1 cellular context compared by ENCODE assay signal in genomic region chr3:16240229-16241023, GRCh38.
TF ChIP-seq lines count a peak whose summit lies in the region.

No MANE protein-coding gene starts in this region.

TF ChIP-seq in K562, 482 proteins besides CTCF, POLR2A, EP300 and RAD21 (continued from another document):
- TF ChIP-seq PML (IDR thresholded peaks at IDR 0.05; ENCODE audit: low read length), result no peak
- TF ChIP-seq ZFP30 (CRISPR knock-in tag; IDR thresholded peaks at IDR 0.05; ENCODE audit: borderline replicate concordance), result no peak
- no peak for TF ChIP-seq YY1 (IDR thresholded peaks at IDR 0.05; ENCODE audit: borderline replicate concordance in 1 of 3, control insufficient read depth in 1 of 3, extremely low read depth in 1 of 3, insufficient read depth in 3 of 3, insufficient read length in 1 of 3, insufficient replicate concordance in 2 of 3, low read depth in 1 of 3, low read length in 2 of 3)
- no peak for TF ChIP-seq CCNT2 (IDR thresholded peaks at IDR 0.05; ENCODE audit: borderline replicate concordance, extremely low read depth, insufficient read length, low read depth, low read length)
- no peak for TF ChIP-seq NCOA6 (IDR thresholded peaks at IDR 0.05)
- TF ChIP-seq CEBPG (CRISPR knock-in tag; IDR thresholded peaks at IDR 0.05), result no peak
- peak; percentile 60 to 62; a peak in 3 of 4 replicates for TF ChIP-seq CEBPG (tag; conservative IDR thresholded peaks at IDR 0.05 in 1 of 2, IDR thresholded peaks at IDR 0.05 in 1 of 2)
- peak; percentile 50 for TF ChIP-seq CEBPB (tag; IDR thresholded peaks at IDR 0.05)
- no peak for TF ChIP-seq ZNF174 (CRISPR knock-in tag; IDR thresholded peaks at IDR 0.05)
- TF ChIP-seq JUN (IDR thresholded peaks at IDR 0.05; ENCODE audit: borderline replicate concordance, low read depth, low read length), result 0 out of 2 replicates have a peak, but pooled peaks have one; percentile 15
- TF ChIP-seq JUN (CRISPR knock-in tag; IDR thresholded peaks at IDR 0.05; ENCODE audit: borderline replicate concordance), result no peak
- no peak for TF ChIP-seq DMBX1 (CRISPR knock-in tag; IDR thresholded peaks at IDR 0.05; ENCODE audit: borderline replicate concordance)
- TF ChIP-seq FOXJ3 (CRISPR knock-in tag; IDR thresholded peaks at IDR 0.05), result no peak
- no peak for TF ChIP-seq ZFP36 (IDR thresholded peaks at IDR 0.05; ENCODE audit: low read depth, low read length, partially characterized antibody)
- TF ChIP-seq ATF1 (CRISPR knock-in tag; IDR thresholded peaks at IDR 0.05), result no peak
- no peak for TF ChIP-seq ATF1 (tag; IDR thresholded peaks at IDR 0.05)
- TF ChIP-seq, protein P1, sequence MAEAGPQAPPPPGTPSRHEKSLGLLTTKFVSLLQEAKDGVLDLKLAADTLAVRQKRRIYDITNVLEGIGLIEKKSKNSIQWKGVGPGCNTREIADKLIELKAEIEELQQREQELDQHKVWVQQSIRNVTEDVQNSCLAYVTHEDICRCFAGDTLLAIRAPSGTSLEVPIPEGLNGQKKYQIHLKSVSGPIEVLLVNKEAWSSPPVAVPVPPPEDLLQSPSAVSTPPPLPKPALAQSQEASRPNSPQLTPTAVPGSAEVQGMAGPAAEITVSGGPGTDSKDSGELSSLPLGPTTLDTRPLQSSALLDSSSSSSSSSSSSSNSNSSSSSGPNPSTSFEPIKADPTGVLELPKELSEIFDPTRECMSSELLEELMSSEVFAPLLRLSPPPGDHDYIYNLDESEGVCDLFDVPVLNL (CRISPR knock-in tag; IDR thresholded peaks at IDR 0.05; ENCODE audit: low read depth), result no peak
- no peak for TF ChIP-seq COPS2 (conservative IDR thresholded peaks at IDR 0.05)
- no peak for TF ChIP-seq CREB1 (IDR thresholded peaks at IDR 0.05)
- TF ChIP-seq CREB1 (CRISPR knock-in tag; IDR thresholded peaks at IDR 0.05), result no peak
- TF ChIP-seq STAG1 (CRISPR knock-in tag; IDR thresholded peaks at IDR 0.05; ENCODE audit: borderline replicate concordance), result no peak
- TF ChIP-seq CBX1 (IDR thresholded peaks at IDR 0.05; ENCODE audit: low read depth), result no peak
- TF ChIP-seq FIP1L1 (IDR thresholded peaks at IDR 0.05; ENCODE audit: low read depth, low read length, poor library complexity, severe bottlenecking), result no peak
- TF ChIP-seq, protein P2, sequence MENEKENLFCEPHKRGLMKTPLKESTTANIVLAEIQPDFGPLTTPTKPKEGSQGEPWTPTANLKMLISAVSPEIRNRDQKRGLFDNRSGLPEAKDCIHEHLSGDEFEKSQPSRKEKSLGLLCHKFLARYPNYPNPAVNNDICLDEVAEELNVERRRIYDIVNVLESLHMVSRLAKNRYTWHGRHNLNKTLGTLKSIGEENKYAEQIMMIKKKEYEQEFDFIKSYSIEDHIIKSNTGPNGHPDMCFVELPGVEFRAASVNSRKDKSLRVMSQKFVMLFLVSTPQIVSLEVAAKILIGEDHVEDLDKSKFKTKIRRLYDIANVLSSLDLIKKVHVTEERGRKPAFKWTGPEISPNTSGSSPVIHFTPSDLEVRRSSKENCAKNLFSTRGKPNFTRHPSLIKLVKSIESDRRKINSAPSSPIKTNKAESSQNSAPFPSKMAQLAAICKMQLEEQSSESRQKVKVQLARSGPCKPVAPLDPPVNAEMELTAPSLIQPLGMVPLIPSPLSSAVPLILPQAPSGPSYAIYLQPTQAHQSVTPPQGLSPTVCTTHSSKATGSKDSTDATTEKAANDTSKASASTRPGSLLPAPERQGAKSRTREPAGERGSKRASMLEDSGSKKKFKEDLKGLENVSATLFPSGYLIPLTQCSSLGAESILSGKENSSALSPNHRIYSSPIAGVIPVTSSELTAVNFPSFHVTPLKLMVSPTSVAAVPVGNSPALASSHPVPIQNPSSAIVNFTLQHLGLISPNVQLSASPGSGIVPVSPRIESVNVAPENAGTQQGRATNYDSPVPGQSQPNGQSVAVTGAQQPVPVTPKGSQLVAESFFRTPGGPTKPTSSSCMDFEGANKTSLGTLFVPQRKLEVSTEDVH (IDR thresholded peaks at IDR 0.05; ENCODE audit: low read depth, partially characterized antibody), result no peak
- TF ChIP-seq TEAD1 (CRISPR knock-in tag; IDR thresholded peaks at IDR 0.05), result no peak
- TF ChIP-seq, protein P3, sequence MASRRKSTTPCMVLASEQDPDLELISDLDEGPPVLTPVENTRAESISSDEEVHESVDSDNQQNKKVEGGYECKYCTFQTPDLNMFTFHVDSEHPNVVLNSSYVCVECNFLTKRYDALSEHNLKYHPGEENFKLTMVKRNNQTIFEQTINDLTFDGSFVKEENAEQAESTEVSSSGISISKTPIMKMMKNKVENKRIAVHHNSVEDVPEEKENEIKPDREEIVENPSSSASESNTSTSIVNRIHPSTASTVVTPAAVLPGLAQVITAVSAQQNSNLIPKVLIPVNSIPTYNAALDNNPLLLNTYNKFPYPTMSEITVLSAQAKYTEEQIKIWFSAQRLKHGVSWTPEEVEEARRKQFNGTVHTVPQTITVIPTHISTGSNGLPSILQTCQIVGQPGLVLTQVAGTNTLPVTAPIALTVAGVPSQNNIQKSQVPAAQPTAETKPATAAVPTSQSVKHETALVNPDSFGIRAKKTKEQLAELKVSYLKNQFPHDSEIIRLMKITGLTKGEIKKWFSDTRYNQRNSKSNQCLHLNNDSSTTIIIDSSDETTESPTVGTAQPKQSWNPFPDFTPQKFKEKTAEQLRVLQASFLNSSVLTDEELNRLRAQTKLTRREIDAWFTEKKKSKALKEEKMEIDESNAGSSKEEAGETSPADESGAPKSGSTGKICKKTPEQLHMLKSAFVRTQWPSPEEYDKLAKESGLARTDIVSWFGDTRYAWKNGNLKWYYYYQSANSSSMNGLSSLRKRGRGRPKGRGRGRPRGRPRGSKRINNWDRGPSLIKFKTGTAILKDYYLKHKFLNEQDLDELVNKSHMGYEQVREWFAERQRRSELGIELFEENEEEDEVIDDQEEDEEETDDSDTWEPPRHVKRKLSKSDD (conservative IDR thresholded peaks at IDR 0.05; ENCODE audit: low read length), result no peak
- TF ChIP-seq ATF3 (IDR thresholded peaks at IDR 0.05), result peak; percentile 67
- no peak for TF ChIP-seq ATF3 (CRISPR knock-in tag; conservative IDR thresholded peaks at IDR 0.05)
- TF ChIP-seq FOSL1 (tag; conservative IDR thresholded peaks at IDR 0.05), result peak; percentile 95
- TF ChIP-seq CTBP1 (IDR thresholded peaks at IDR 0.05; ENCODE audit: borderline replicate concordance), result no peak
- TF ChIP-seq ZNF830 (CRISPR knock-in tag; IDR thresholded peaks at IDR 0.05), result no peak
- TF ChIP-seq JUND (IDR thresholded peaks at IDR 0.05; ENCODE audit: borderline replicate concordance, low read depth, low read length), result peak; percentile 34; the same call in 1 of the 2 replicates
- TF ChIP-seq JUND (tag; IDR thresholded peaks at IDR 0.05; ENCODE audit: borderline replicate concordance, low read depth, low read length), result peak; percentile 24; the same call in 1 of the 3 replicates
- TF ChIP-seq BACH1 (tag; IDR thresholded peaks at IDR 0.05), result no peak
